Comparison of ENCODE assay signal across 8 cellular contexts in the genomic region with DNA sequence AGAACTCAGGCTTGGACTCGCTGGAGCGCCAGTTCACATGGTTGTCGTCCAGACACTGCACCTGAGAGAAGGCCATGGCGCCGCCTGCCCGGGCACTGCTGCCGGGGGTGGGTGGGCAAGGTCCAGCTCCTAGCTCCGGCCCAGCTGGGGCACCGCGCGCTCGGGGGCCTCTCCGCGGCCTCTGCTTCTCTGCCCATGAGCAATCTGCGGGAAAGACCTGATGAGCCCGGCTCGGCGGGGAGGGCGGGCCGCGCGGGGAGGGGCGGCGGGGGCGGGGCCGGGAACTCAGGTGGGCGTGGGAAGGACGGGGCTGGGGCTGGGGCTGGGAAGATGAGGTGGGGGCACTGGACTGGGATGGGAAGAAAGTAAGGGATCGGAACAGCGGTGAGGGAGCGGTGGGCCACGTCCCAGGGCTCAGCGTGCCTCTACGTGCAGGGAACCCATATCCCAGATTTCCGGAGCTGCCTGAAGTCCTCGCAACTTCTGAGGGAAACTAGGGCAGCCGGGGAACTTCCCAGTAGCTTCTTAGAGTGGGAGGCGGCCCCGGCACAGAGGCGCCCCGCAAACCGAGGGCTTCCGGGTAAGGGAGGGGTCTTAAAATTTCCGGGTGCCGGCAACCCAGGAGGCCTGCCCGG. TPM values are rescaled to one million over a fixed set of nuclear protein-coding genes. Genes with fewer than 3 reads are reported as not detected.
DNase-seq lines count a peak whose midpoint lies in the region; ATAC-seq and TF ChIP-seq lines count a peak whose summit lies in the region.

No MANE protein-coding gene starts in this region.

- no TSS peak for BruUV-seq in A673 (replicated peaks; lab: Mats Ljungman, UMichigan)

- peak overlapping the region; percentile 68 for H3K27ac ChIP-seq in A673 (ENCODE audit: low read depth, low read length, poor library complexity, severe bottlenecking)
- H3K27ac ChIP-seq in HUES64 (ENCODE audit: low read depth, low read length) = peak overlapping the region; percentile 84; the same call in 1 of the 2 replicates
- H3K27ac ChIP-seq in dorsolateral prefrontal cortex = peak overlapping the region in 4 of 59 donors; percentile 14 to 27 (median 20)

- H3K9ac ChIP-seq in HUES64 (ENCODE audit: low read depth, low read length) = peak overlapping the region; percentile 88

- TF ChIP-seq CTCF in A673 (conservative IDR thresholded peaks at IDR 0.05; ENCODE audit: low read depth, low read length) (no peak), dorsolateral prefrontal cortex (IDR thresholded peaks at IDR 0.05 in 54 of 56, conservative IDR thresholded peaks at IDR 0.05 in 2 of 56; ENCODE audit: low read depth in 1 of 56, partially characterized antibody in 56 of 56) (no peak)

- H3K27me3 ChIP-seq in A673 (replicated peaks; ENCODE audit: insufficient read depth, low read depth, low read length, poor library complexity) = no peaks in the 10 kb centered on the region
- H3K27me3 ChIP-seq in HUES64 (ENCODE audit: insufficient read depth, low read length) = no peaks in the 10 kb centered on the region
- peaks cover 0 to 31% (median 8%) of the 10 kb centered on the region in 45 donors for H3K27me3 ChIP-seq in dorsolateral prefrontal cortex
- H3K27me3 ChIP-seq in mononuclear cell (ENCODE audit: insufficient read depth, low read length) = no peaks in the 10 kb centered on the region

- POLR2A ChIA-PET in A673 (lab: Charles Lee; ENCODE audit: low non-redundant PET) = no interaction called here

- H3K9me3 ChIP-seq in A673 (ENCODE audit: low read depth, low read length, poor library complexity, severe bottlenecking) (no peaks in the 10 kb centered on the region), HUES64 (ENCODE audit: insufficient read depth, low read depth, low read length) (0 out of 2 replicates have a peak, but pooled peaks cover 6% of the 10 kb centered on the region), mononuclear cell (ENCODE audit: low read depth, low read length) (no peaks in the 10 kb centered on the region)

- DNase-seq in A673 (ENCODE audit: low spot score) (peak; percentile 62), dorsolateral prefrontal cortex (peak in 2 of 10 donors; percentile 6 to 16)
- peak; percentile 64 to 75 for DNase-seq in activated CD4-positive, alpha-beta T cell treated with anti-CD3 and anti-CD28 coated beads for 4 hours
- peak; percentile 15 for DNase-seq in stimulated activated CD8-positive, alpha-beta memory T cell treated with anti-CD3 and anti-CD28 coated beads, Interleukin-7, amount 100 ng/mL, for 24 hours (ENCODE audit: low read depth)

- H3K4me3 ChIP-seq in A673 (ENCODE audit: low read depth, low read length, poor library complexity, severe bottlenecking) = peak overlapping the region; percentile 68
- peak overlapping the region; percentile 89 for H3K4me3 ChIP-seq in HUES64 (ENCODE audit: low read length)
- peak overlapping the region in 58 of 59 donors; percentile 16 to 69 (median 48) for H3K4me3 ChIP-seq in dorsolateral prefrontal cortex
- H3K4me3 ChIP-seq in mononuclear cell (ENCODE audit: low read length) = peak overlapping the region; percentile 51

- ATAC-seq in GM19351 (IDR thresholded peaks at IDR 0.05; ENCODE audit: unreplicated experiment) (peak; percentile 38), GM21381 (IDR thresholded peaks at IDR 0.05; ENCODE audit: unreplicated experiment) (no peak)

- intact Hi-C loops in A673 (cut with micrococcal nuclease; ENCODE audit: unreplicated experiment) (no loop called here), dorsolateral prefrontal cortex (cut with DNase I) (no loop called here)

- no peaks in the 10 kb centered on the region for H3K4me1 ChIP-seq in A673 (ENCODE audit: insufficient read depth, low read length, poor library complexity, severe bottlenecking)
- peaks cover 9% of the 10 kb centered on the region for H3K4me1 ChIP-seq in HUES64 (ENCODE audit: insufficient read depth, low read length)
- H3K4me1 ChIP-seq in mononuclear cell (ENCODE audit: insufficient read depth, low read length) = peaks cover 29% of the 10 kb centered on the region

- CTCF ChIA-PET in A673 (lab: Charles Lee) = interaction anchor here (0.9 kb wide), 1 partner anchor 43 kb away, joined by 6 read pairs; no protein-coding TSS in a partner anchor

- H3K36me3 ChIP-seq in A673 (ENCODE audit: insufficient read depth, low read length, poor library complexity, severe bottlenecking) (no peaks in the 10 kb centered on the region), HUES64 (ENCODE audit: insufficient read depth, low read length) (peaks cover 35% of the 10 kb centered on the region)

- WGBS in HUES64 = 1% methylated on average over 46 of the region's 46 CpGs

RNA-seq across cellular contexts. Expression of gene FAM83G, which starts 0.5 kb away (rescaled TPM):
- total RNA-seq in A673 (2021) = 9.6 and 12.4 TPM in 2 replicates
- 14.0 TPM for polyA plus RNA-seq in HUES64 (2013, experiment 1 of 2)
- 11.6 TPM for polyA plus RNA-seq in HUES64 (2013, experiment 2 of 2)
- total RNA-seq in dorsolateral prefrontal cortex = 1 to 10 TPM in 36 of 120 experiments, under 1 TPM in 84; 0.23 to 2.5 (median 0.80) TPM
- total RNA-seq in mononuclear cell = 3.0 TPM

RNA-seq across cellular contexts. Expression of gene GRAP, which starts 42.7 kb away (rescaled TPM):
- 0.26 TPM in 1 of 2 replicates, not detected in the other for total RNA-seq in A673 (2021)
- 0.90 TPM for polyA plus RNA-seq in HUES64 (2013, experiment 1 of 2)
- 1.5 TPM for polyA plus RNA-seq in HUES64 (2013, experiment 2 of 2)
- total RNA-seq in dorsolateral prefrontal cortex = 1 to 10 TPM in 113 of 120 experiments, under 1 TPM in 7; 0.49 to 6.3 (median 2.2) TPM
- 13.5 TPM for total RNA-seq in mononuclear cell

RNA-seq across cellular contexts. Expression of gene SLC5A10, which starts 52.1 kb away (rescaled TPM):
- total RNA-seq in A673 (2021) = not detected in 2 replicates
- polyA plus RNA-seq in HUES64 (2013, experiment 1 of 2) = 0.05 TPM
- polyA plus RNA-seq in HUES64 (2013, experiment 2 of 2) = not detected
- total RNA-seq in dorsolateral prefrontal cortex = under 1 TPM in 1 of 120 experiments, not detected in 119; 0.25 TPM
- total RNA-seq in mononuclear cell = 0.10 TPM
